Comparison of ENCODE assay signal across 14 cellular contexts in genomic region chr14:74792249-74793039, GRCh38. TPM values are rescaled to one million over a fixed set of nuclear protein-coding genes. Genes with fewer than 3 reads are reported as not detected.
DNase-seq lines count a peak whose midpoint lies in the region; ATAC-seq, FAIRE-seq and TF ChIP-seq lines count a peak whose summit lies in the region.
"Had no signal": no experiment of that assay in that cellular context is flagged by ENCODE, and none has a peak within 500 bp of the region (broad histone marks: within the 10 kb centered on the region; RNA-seq: fewer than 3 reads in every experiment).

No MANE protein-coding gene starts in this region.

- H3K9me3 Mint-ChIP-seq in activated CD4-positive, alpha-beta T cell treated with anti-CD3 and anti-CD28 coated beads, Interleukin-2, amount 10 ng/mL, durations not matched to agents 7 days and 5 days = peaks cover 2% of the 10 kb centered on the region
- H3K9me3 Mint-ChIP-seq in T-cell (peaks cover 2 to 3% (median 3%) of the 10 kb centered on the region in 3 donors), progenitor cell of endocrine pancreas (ENCODE audit: low read depth) (no peaks in the 10 kb centered on the region)

- POLR2A ChIA-PET in activated CD4-positive, alpha-beta T cell treated with anti-CD3 and anti-CD28 coated beads, Interleukin-2, amount 10 ng/mL, durations not matched to agents 7 days and 5 days (lab: Charles Lee) = no interaction called here
- POLR2A ChIA-PET in T-cell (lab: Charles Lee) (interaction anchor here in 1 of 2 donors (0.5 kb wide), 1 partner anchor 30 kb away, joined by 4 read pairs; no protein-coding TSS in a partner anchor), endothelial cell of umbilical vein (lab: Charles Lee) (no interaction called here)

- CTCF ChIA-PET in activated CD4-positive, alpha-beta T cell treated with anti-CD3 and anti-CD28 coated beads, Interleukin-2, amount 10 ng/mL, durations not matched to agents 7 days and 5 days (lab: Charles Lee) = interaction anchor here (2.0 to 2.6 kb wide), 2 partner anchors 10 to 29 kb away, joined by 8 to 9 read pairs; partner anchors contain the start of gene YLPM1
- CTCF ChIA-PET in T-cell (lab: Charles Lee) = no interaction called here
- CTCF ChIA-PET in endothelial cell of umbilical vein (lab: Charles Lee) = interaction anchor here (1.0 to 1.8 kb wide), 6 partner anchors 12 to 184 kb away, joined by 3 to 8 read pairs (median 4); partner anchors contain the start of gene YLPM1

- peaks cover 72% of the 10 kb centered on the region for H3K79me2 ChIP-seq in endothelial cell of umbilical vein (ENCODE audit: control insufficient read depth, insufficient read depth, low read length)

- H3K4me1 Mint-ChIP-seq in activated CD4-positive, alpha-beta T cell treated with anti-CD3 and anti-CD28 coated beads, Interleukin-2, amount 10 ng/mL, durations not matched to agents 7 days and 5 days = peaks cover 48% of the 10 kb centered on the region
- H3K4me1 Mint-ChIP-seq in T-cell = peaks cover 49 to 54% (median 52%) of the 10 kb centered on the region in 3 donors
- H3K4me1 Mint-ChIP-seq in progenitor cell of endocrine pancreas (ENCODE audit: low read depth) = peaks cover 10% of the 10 kb centered on the region

- peaks cover 31% of the 10 kb centered on the region for H3K4me1 ChIP-seq in endothelial cell of umbilical vein (ENCODE audit: control insufficient read depth, extremely low read depth, insufficient read depth, low read length)

- intact Hi-C loops in endothelial cell of umbilical vein (cut with micrococcal nuclease) = loop anchor here (1.0 to 5.0 kb wide), 3 partner anchors 29 to 183 kb away; partner anchors contain the start of genes AREL1, FCF1 and YLPM1

- H3K27ac ChIP-seq in endothelial cell of umbilical vein (ENCODE audit: insufficient read depth, low read depth, low read length) = peak overlapping the region; percentile 77

- no TSS peak for BruUV-seq in endothelial cell of umbilical vein (replicated peaks; lab: Mats Ljungman, UMichigan)

- TF ChIP-seq CTCF in endothelial cell of umbilical vein (IDR thresholded peaks at IDR 0.05; ENCODE audit: extremely low read depth in 1 of 2, insufficient read depth in 1 of 2, low read depth in 1 of 2, low read length in 2 of 2) = no peak
- no peak for TF ChIP-seq CTCF in progenitor cell of endocrine pancreas (IDR thresholded peaks at IDR 0.05; ENCODE audit: unreplicated experiment)

- no peaks in the 10 kb centered on the region for H3K27me3 Mint-ChIP-seq in activated CD4-positive, alpha-beta T cell treated with anti-CD3 and anti-CD28 coated beads, Interleukin-2, amount 10 ng/mL, durations not matched to agents 7 days and 5 days
- H3K27me3 Mint-ChIP-seq in T-cell (no peaks in the 10 kb centered on the region), progenitor cell of endocrine pancreas (no peaks in the 10 kb centered on the region)

- H3K4me2 ChIP-seq in endothelial cell of umbilical vein (ENCODE audit: insufficient read depth, low read length) = peak overlapping the region; percentile 91

- H3K4me3 ChIP-seq in endothelial cell of umbilical vein (replicated peaks in 1 of 3; ENCODE audit: insufficient read depth in 1 of 3, low read depth in 1 of 3, low read length in 3 of 3) = peak overlapping the region in 1 of 3 experiments; percentile 38

- H3K9ac ChIP-seq in endothelial cell of umbilical vein (replicated peaks; ENCODE audit: extremely low read depth, insufficient read depth, low read length) = peak overlapping the region; percentile 48

- peak; percentile 33 for DNase-seq in activated CD4-positive, alpha-beta T cell treated with anti-CD3 and anti-CD28 coated beads, Interleukin-2, amount 10 ng/mL, durations not matched to agents 7 days and 5 days
- DNase-seq in activated CD4-positive, alpha-beta T cell treated with anti-CD3 and anti-CD28 coated beads, Interleukin-2, amount 50 U/mL, for 4 hours = no peak
- peak in 5 of 34 experiments; percentile 3 to 19 (median 7) for DNase-seq in T-cell
- peak; percentile 84 for DNase-seq in endothelial cell of umbilical vein (ENCODE audit: low read depth, low spot score)
- DNase-seq in progenitor cell of endocrine pancreas (ENCODE audit: low spot score, unreplicated experiment) = no peak
- DNase-seq in AG20443 (ENCODE audit: low spot score) = no peak
- DNase-seq in retina = no peak
- DNase-seq in GF-D8 (lab: John Stamatoyannopoulos, UW) = no peak
- DNase-seq: activated CD8-positive, alpha-beta memory T cell treated with anti-CD3 and anti-CD28 coated beads, Interleukin-2, amount 50 U/mL, for 4 hours; effector CD4-positive, alpha-beta T cell; NCI-H1436 treated with DMSO at 0.1 percent for 48 hours; stimulated activated CD4-positive, alpha-beta T cell treated with anti-CD3 and anti-CD28 coated beads, Interleukin-2, amount 100 ng/mL, for 24 hours had no signal

- H3K9me1 ChIP-seq in endothelial cell of umbilical vein (replicated peaks; ENCODE audit: control insufficient read depth, extremely low read depth, insufficient read depth, low read length) = no peaks in the 10 kb centered on the region

- H3K4me3 Mint-ChIP-seq in activated CD4-positive, alpha-beta T cell treated with anti-CD3 and anti-CD28 coated beads, Interleukin-2, amount 10 ng/mL, durations not matched to agents 7 days and 5 days = peak overlapping the region; percentile 48
- H3K4me3 Mint-ChIP-seq in T-cell = peak overlapping the region; percentile 53 to 76 (median 55)
- no peak overlapping the region for H3K4me3 Mint-ChIP-seq in progenitor cell of endocrine pancreas (ENCODE audit: low read depth)

- peak overlapping the region; percentile 86 for H3K27ac Mint-ChIP-seq in activated CD4-positive, alpha-beta T cell treated with anti-CD3 and anti-CD28 coated beads, Interleukin-2, amount 10 ng/mL, durations not matched to agents 7 days and 5 days
- peak overlapping the region; percentile 83 to 87 for H3K27ac Mint-ChIP-seq in T-cell
- peak overlapping the region; percentile 86 for H3K27ac Mint-ChIP-seq in progenitor cell of endocrine pancreas

- FAIRE-seq in endothelial cell of umbilical vein (lab: Jason Lieb, UNC) = peak; percentile 85
- FAIRE-seq: A204.1 had no signal

- dilution Hi-C loops in endothelial cell of umbilical vein (cut with MboI; ENCODE audit: extremely low pct_ligation_motif_present, low sequenced_read_pairs) = no loop called here

- peak; percentile 76 to 87 (median 80) for ATAC-seq in T-cell (replicated peaks in 1 of 4)
- ATAC-seq: Panc1 had no signal

- H3K27me3 ChIP-seq in endothelial cell of umbilical vein (ENCODE audit: control insufficient read depth in 2 of 2, insufficient read depth in 2 of 2, low read length in 2 of 2) = no peaks in the 10 kb centered on the region

- H2AFZ ChIP-seq in endothelial cell of umbilical vein (ENCODE audit: low read depth, low read length) = no peak overlapping the region

- peaks cover 48% of the 10 kb centered on the region for H3K36me3 Mint-ChIP-seq in activated CD4-positive, alpha-beta T cell treated with anti-CD3 and anti-CD28 coated beads, Interleukin-2, amount 10 ng/mL, durations not matched to agents 7 days and 5 days (ENCODE audit: low read depth)
- H3K36me3 Mint-ChIP-seq in T-cell (peaks cover 40% of the 10 kb centered on the region), progenitor cell of endocrine pancreas (ENCODE audit: insufficient read depth) (peaks cover 19% of the 10 kb centered on the region)

- no peaks in the 10 kb centered on the region for H3K9me3 ChIP-seq in endothelial cell of umbilical vein (replicated peaks; ENCODE audit: control insufficient read depth, insufficient read depth, low read length)

- peaks cover 0 to 5% of the 10 kb centered on the region in 2 experiments for H3K36me3 ChIP-seq in endothelial cell of umbilical vein (ENCODE audit: control insufficient read depth in 2 of 2, extremely low read depth in 1 of 2, insufficient read depth in 2 of 2, low read length in 2 of 2)

- TF ChIP-seq POLR2A in endothelial cell of umbilical vein (IDR thresholded peaks at IDR 0.05; ENCODE audit: low read depth, low read length) = peak; percentile 62

- H4K20me1 ChIP-seq in endothelial cell of umbilical vein (replicated peaks; ENCODE audit: control insufficient read depth, extremely low read depth, insufficient read depth, low read length) = no peaks in the 10 kb centered on the region

TF ChIP-seq in endothelial cell of umbilical vein, 7 proteins besides CTCF, POLR2A, EP300 and RAD21:
- no peak for TF ChIP-seq MYC (IDR thresholded peaks at IDR 0.05; ENCODE audit: low read depth, low read length)
- no peak for TF ChIP-seq FOS (IDR thresholded peaks at IDR 0.05; ENCODE audit: borderline replicate concordance, insufficient read depth, low read length)
- peak; percentile 37 for TF ChIP-seq JUN (IDR thresholded peaks at IDR 0.05; ENCODE audit: borderline replicate concordance, insufficient read depth, insufficient read length, low read depth)
- peak; percentile 78 for TF ChIP-seq GATA2 (IDR thresholded peaks at IDR 0.05; ENCODE audit: insufficient read depth, insufficient read length, low read depth, low read length)
- TF ChIP-seq POLR2AphosphoS5 (IDR thresholded peaks at IDR 0.05; ENCODE audit: insufficient read depth, low read depth, low read length) = peak; percentile 82

RNA-seq across cellular contexts. Expression of gene YLPM1, which starts 29.3 kb away (rescaled TPM):
- 10 to 100 TPM; 72.4 to 73.8 TPM for total RNA-seq in activated CD4-positive, alpha-beta T cell treated with anti-CD3 and anti-CD28 coated beads, Interleukin-2, amount 10 ng/mL, durations not matched to agents 7 days and 5 days
- total RNA-seq in T-cell (100 to 1,000 TPM in 2 of 5 donors, 10 to 100 TPM in 3; 73.0 to 121 (median 86.5) TPM), endothelial cell of umbilical vein (81.0 and 85.7 TPM in 2 replicates), progenitor cell of endocrine pancreas (119 and 128 TPM in 2 replicates)
- polyA plus RNA-seq in endothelial cell of umbilical vein = 11.4 and 14.9 TPM in 2 replicates
- 17.4 and 19.5 TPM in 2 replicates for polyA plus RNA-seq in endothelial cell of umbilical vein (2011; cell fraction: cytosol; rRNA removed)
- polyA plus RNA-seq in endothelial cell of umbilical vein (2011; cell fraction: nucleus; rRNA removed) = 62.3 and 71.9 TPM in 2 replicates
- 43.8 and 61.5 TPM in 2 replicates for polyA plus RNA-seq in endothelial cell of umbilical vein (2012)
- 42.2 and 45.4 TPM in 2 replicates for polyA minus RNA-seq in endothelial cell of umbilical vein
- polyA minus RNA-seq in endothelial cell of umbilical vein (2011; cell fraction: cytosol; rRNA and poly(A)+ RNA removed) = 11.9 TPM
- polyA minus RNA-seq in endothelial cell of umbilical vein (2011; cell fraction: nucleus; rRNA and poly(A)+ RNA removed) = 118 and 155 TPM in 2 replicates

Comparison
In these comparisons a context has a peak if more than half of its experiments do, and no peak if none do; other contexts are left out.
1. DNase-seq: peak in activated CD4-positive, alpha-beta T cell treated with anti-CD3 and anti-CD28 coated beads, Interleukin-2, amount 10 ng/mL, durations not matched to agents 7 days and 5 days (single experiment) and endothelial cell of umbilical vein (single experiment); none in activated CD4-positive, alpha-beta T cell treated with anti-CD3 and anti-CD28 coated beads, Interleukin-2, amount 50 U/mL, for 4 hours (0 of 2), progenitor cell of endocrine pancreas (single experiment), AG20443 (single experiment), retina (single experiment) and GF-D8 (single experiment).
2. CTCF ChIA-PET loops: an anchor here in activated CD4-positive, alpha-beta T cell treated with anti-CD3 and anti-CD28 coated beads, Interleukin-2, amount 10 ng/mL, durations not matched to agents 7 days and 5 days (2.0 to 2.6 kb wide) and endothelial cell of umbilical vein (1.0 to 1.8 kb wide); none called in T-cell.
3. Peak in every context shown above with its lines, with median percentiles within 50 percentile points of each other: H3K27ac Mint-ChIP-seq.